In genomic region chr1:76993036-76993435, GRCh38 we compare ENCODE assay signal across 22 cellular contexts.
"Had no signal": no experiment of that assay in that cellular context is flagged by ENCODE, and none has a peak within 500 bp of the region (broad histone marks: within the 10 kb centered on the region; RNA-seq: fewer than 3 reads in every experiment).

No MANE protein-coding gene starts in this region.

- H3K27ac ChIP-seq: coronary artery, dorsolateral prefrontal cortex, esophagus muscularis mucosa, foreskin keratinocyte, gastroesophageal sphincter, heart right ventricle, left lung, lower lobe of right lung had no signal

- H3K4me3 ChIP-seq: coronary artery, dorsolateral prefrontal cortex, esophagus muscularis mucosa, gastroesophageal sphincter, heart right ventricle, left lung, lower lobe of right lung had no signal

- ATAC-seq: foreskin keratinocyte, gastroesophageal sphincter, heart right ventricle, left cardiac atrium, left lung, left ventricle myocardium superior, lower lobe of right lung had no signal

- H3K36me3 ChIP-seq: esophagus muscularis mucosa, gastroesophageal sphincter, heart right ventricle, left lung, lower lobe of right lung had no signal

- H3K36me3 Mint-ChIP-seq: memory B cell had no signal

- FAIRE-seq: colon, endothelial cell of umbilical vein, frontal cortex, keratinocyte had no signal

- H3K9me3 Mint-ChIP-seq: memory B cell had no signal

- H3K27me3 Mint-ChIP-seq: memory B cell had no signal

- H3K27ac Mint-ChIP-seq: memory B cell had no signal

- DNase-seq: dermis blood vessel endothelial cell; dorsolateral prefrontal cortex; effector CD4-positive, alpha-beta T cell; effector memory CD4-positive, alpha-beta T cell; foreskin keratinocyte; head of caudate nucleus; heart right ventricle; hippocampal formation; left cardiac atrium; left lung; left ventricle myocardium superior; lower lobe of right lung; mesendoderm; midbrain had no signal

- H3K4me3 Mint-ChIP-seq: memory B cell had no signal

- H3K9me3 ChIP-seq: esophagus muscularis mucosa, gastroesophageal sphincter, heart right ventricle, left lung, lower lobe of right lung had no signal

- H3K4me1 ChIP-seq: heart right ventricle, left lung, lower lobe of right lung had no signal

- H3K27me3 ChIP-seq: dorsolateral prefrontal cortex, esophagus muscularis mucosa, foreskin keratinocyte, gastroesophageal sphincter, heart right ventricle, left lung had no signal

- H3K4me1 Mint-ChIP-seq: memory B cell had no signal
